Comparison of ENCODE assay signal across 25 cellular contexts in the genomic region with DNA sequence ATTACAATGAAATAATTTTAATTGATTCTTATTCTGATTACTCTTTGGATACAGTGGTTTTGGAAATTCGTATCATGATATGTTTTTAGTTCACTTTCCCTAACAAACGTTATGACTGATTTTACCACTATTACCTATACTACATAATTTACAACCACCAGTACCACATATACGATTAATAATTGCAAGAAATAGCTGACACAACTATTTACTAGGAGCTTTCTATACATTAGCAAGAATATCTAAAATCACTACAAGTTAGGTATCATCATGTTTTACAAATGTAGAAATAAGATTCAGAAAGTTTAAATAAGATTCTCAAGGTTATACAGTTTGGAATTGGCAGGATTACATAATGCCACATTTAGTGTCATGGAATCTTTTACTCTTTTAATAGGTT.
A peak's percentile ranks its signal among the peaks of the same experiment; 100 is the strongest.
DNase-seq lines count a peak whose midpoint lies in the region; ATAC-seq, FAIRE-seq and TF ChIP-seq lines count a peak whose summit lies in the region.
"Had no signal": no experiment of that assay in that cellular context is flagged by ENCODE, and none has a peak within 500 bp of the region (broad histone marks: within the 10 kb centered on the region; RNA-seq: fewer than 3 reads in every experiment).

No MANE protein-coding gene starts in this region.

- H2AFZ ChIP-seq in K562 (ENCODE audit: low read depth, low read length) = no peak overlapping the region

- H3K27me3 ChIP-seq in K562 (ENCODE audit: control insufficient read depth in 2 of 2, insufficient read depth in 2 of 2, low read length in 2 of 2) = no peaks in the 10 kb centered on the region
- H3K27me3 ChIP-seq: BLaER1 treated with 17β-estradiol and CSF1 and Interleukin-3, amounts not matched to agents 10 nM and 100 nM had no signal

- no peak overlapping the region for H3K4me3 Mint-ChIP-seq in activated CD8-positive, alpha-beta T cell treated with anti-CD3 and anti-CD28 coated beads for 36 hours
- H3K4me3 Mint-ChIP-seq: B cell; CD4-positive, alpha-beta T cell; CD8-positive, alpha-beta T cell had no signal

- DNase-seq in A549 (ENCODE audit: low read depth in 1 of 2, low spot score in 1 of 2) (no peak), D721Med (ENCODE audit: insufficient read length, low spot score) (no peak), K562 (ENCODE audit: extremely low read depth in 1 of 4, low spot score in 3 of 4) (no peak), substantia nigra (lab: John Stamatoyannopoulos, UW) (no peak)
- no peak for DNase-seq in activated CD8-positive, alpha-beta T cell treated with anti-CD3 and anti-CD28 coated beads for 36 hours
- DNase-seq: 8988T; AML-193; Caco-2; Calu3; CD4-positive, alpha-beta T cell; CD8-positive, alpha-beta T cell; DMS 273 treated with DMSO at 0.1 percent for 48 hours; DMS153; DMS53; DMS79; DND-41; EL; GDM1 had no signal

- H3K27ac Mint-ChIP-seq in activated CD8-positive, alpha-beta T cell treated with anti-CD3 and anti-CD28 coated beads for 36 hours = no peak overlapping the region
- H3K27ac Mint-ChIP-seq: B cell; CD4-positive, alpha-beta T cell; CD8-positive, alpha-beta T cell had no signal

- no peaks in the 10 kb centered on the region for H3K79me2 ChIP-seq in K562 (ENCODE audit: control insufficient read depth, insufficient read depth, low read length)

- CTCF ChIA-PET in A549 (lab: Yijun Ruan, JAX) (no interaction called here), K562 (lab: Yijun Ruan, JAX; ENCODE audit: low intra/inter-chr PET ratio) (no interaction called here)
- CTCF ChIA-PET in activated CD8-positive, alpha-beta T cell treated with anti-CD3 and anti-CD28 coated beads for 36 hours (lab: Charles Lee) = no interaction called here

- TF ChIP-seq CTCF in A549 (IDR thresholded peaks at IDR 0.05) (no peak), D721Med (IDR thresholded peaks at IDR 0.05; ENCODE audit: insufficient read depth, missing control alignments) (no peak), K562 (IDR thresholded peaks at IDR 0.05 in 2 of 3, conservative IDR thresholded peaks at IDR 0.05 in 1 of 3; ENCODE audit: insufficient read depth in 2 of 3, low read depth in 1 of 3, low read length in 3 of 3) (no peak)
- no peak for TF ChIP-seq CTCF in activated CD8-positive, alpha-beta T cell treated with anti-CD3 and anti-CD28 coated beads for 36 hours (IDR thresholded peaks at IDR 0.05)

- no peaks in the 10 kb centered on the region for H4K20me1 ChIP-seq in K562 (replicated peaks; ENCODE audit: control insufficient read depth, insufficient read depth, low read length)
- H4K20me1 ChIP-seq: BLaER1 treated with 17β-estradiol and CSF1 and Interleukin-3, amounts not matched to agents 10 nM and 100 nM had no signal

- TF ChIP-seq RAD21 in A549 (conservative IDR thresholded peaks at IDR 0.05 in 1 of 2, IDR thresholded peaks at IDR 0.05 in 1 of 2) (no peak), K562 (CRISPR knock-in tag; conservative IDR thresholded peaks at IDR 0.05 in 1 of 2, IDR thresholded peaks at IDR 0.05 in 1 of 2) (no peak)

- H3K27ac ChIP-seq in A549 (no peak overlapping the region), K562 (ENCODE audit: extremely low read depth, low read depth, low read length) (no peak overlapping the region), substantia nigra (ENCODE audit: low read depth, low read length, poor library complexity, severe bottlenecking) (no peak overlapping the region)
- H3K27ac ChIP-seq: BLaER1 treated with 17β-estradiol and CSF1 and Interleukin-3, amounts not matched to agents 10 nM and 100 nM; C4-2B had no signal

- H3K4me3 ChIP-seq in A549 = no peak overlapping the region
- no peak overlapping the region for H3K4me3 ChIP-seq in K562
- H3K4me3 ChIP-seq: BLaER1 treated with 17β-estradiol and CSF1 and Interleukin-3, amounts not matched to agents 10 nM and 100 nM; GM12878 had no signal

- H3K9me3 ChIP-seq in A549 (no peaks in the 10 kb centered on the region), K562 (replicated peaks; ENCODE audit: control insufficient read depth, insufficient read depth, low read depth, low read length) (no peaks in the 10 kb centered on the region)

- TF ChIP-seq POLR2A in A549 (IDR thresholded peaks at IDR 0.05; ENCODE audit: low read length) (no peak), K562 (conservative IDR thresholded peaks at IDR 0.05) (no peak)

- TF ChIP-seq EP300 in A549 (IDR thresholded peaks at IDR 0.05) = no peak
- TF ChIP-seq EP300 in K562 (IDR thresholded peaks at IDR 0.05; ENCODE audit: low read length) = no peak

- ATAC-seq in A549 = no peak
- ATAC-seq in K562 = no peak
- no peak for ATAC-seq in activated CD8-positive, alpha-beta T cell treated with anti-CD3 and anti-CD28 coated beads for 36 hours
- ATAC-seq: CD8-positive, alpha-beta T cell; GM12878 had no signal

- H3K4me2 ChIP-seq in A549 (no peak overlapping the region), K562 (ENCODE audit: insufficient read depth, low read length) (no peak overlapping the region)
- H3K4me2 ChIP-seq: BLaER1 treated with 17β-estradiol and CSF1 and Interleukin-3, amounts not matched to agents 10 nM and 100 nM had no signal

- H3K36me3 Mint-ChIP-seq in activated CD8-positive, alpha-beta T cell treated with anti-CD3 and anti-CD28 coated beads for 36 hours (ENCODE audit: low read depth) = no peaks in the 10 kb centered on the region
- H3K36me3 Mint-ChIP-seq: CD8-positive, alpha-beta T cell had no signal

- H3K4me1 ChIP-seq in A549 = no peaks in the 10 kb centered on the region
- H3K4me1 ChIP-seq in K562 (replicated peaks in 1 of 2; ENCODE audit: control insufficient read depth in 2 of 2, insufficient read depth in 2 of 2, low read length in 2 of 2) = no peaks in the 10 kb centered on the region
- H3K4me1 ChIP-seq: BLaER1 treated with 17β-estradiol and CSF1 and Interleukin-3, amounts not matched to agents 10 nM and 100 nM; Caco-2 had no signal

- BruUV-seq in K562 (replicated peaks; lab: Mats Ljungman, UMichigan) = no TSS peak

- H3K36me3 ChIP-seq in K562 (ENCODE audit: control insufficient read depth, insufficient read depth, low read length) = no peaks in the 10 kb centered on the region
- H3K36me3 ChIP-seq: BLaER1 treated with 17β-estradiol and CSF1 and Interleukin-3, amounts not matched to agents 10 nM and 100 nM had no signal

- POLR2A ChIA-PET in A549 (lab: Yijun Ruan, JAX) = no interaction called here
- POLR2A ChIA-PET in K562 (lab: Yijun Ruan, JAX) = no interaction called here
- POLR2A ChIA-PET in activated CD8-positive, alpha-beta T cell treated with anti-CD3 and anti-CD28 coated beads for 36 hours (lab: Charles Lee) = no interaction called here

- no peak overlapping the region for H3K9ac ChIP-seq in K562 (ENCODE audit: insufficient read depth in 1 of 2, low read depth in 2 of 2, low read length in 2 of 2)
- H3K9ac ChIP-seq: BLaER1 treated with 17β-estradiol and CSF1 and Interleukin-3, amounts not matched to agents 10 nM and 100 nM had no signal

- no peaks in the 10 kb centered on the region for H3K4me1 Mint-ChIP-seq in activated CD8-positive, alpha-beta T cell treated with anti-CD3 and anti-CD28 coated beads for 36 hours (ENCODE audit: low read depth)
- H3K4me1 Mint-ChIP-seq: B cell had no signal

- WGBS in A549 (ENCODE audit: missing lambda C conversion rate) = 2% methylated on average over 3 of the region's 3 CpGs
- 3% methylated on average over 3 of the region's 3 CpGs for WGBS in K562 (ENCODE audit: insufficient coverage, low coverage, missing lambda C conversion rate)

- no peaks in the 10 kb centered on the region for H3K27me3 Mint-ChIP-seq in activated CD8-positive, alpha-beta T cell treated with anti-CD3 and anti-CD28 coated beads for 36 hours
- H3K27me3 Mint-ChIP-seq: B cell; CD4-positive, alpha-beta T cell had no signal

- no peak for FAIRE-seq in A549 (lab: Jason Lieb, UNC)
- peak; percentile 61 for FAIRE-seq in D721Med (lab: Jason Lieb, UNC)
- FAIRE-seq in K562 (lab: Jason Lieb, UNC) = no peak
- FAIRE-seq: A204.1, GM12878, GM12892, GM18507 had no signal

- intact Hi-C loops in K562 (cut with micrococcal nuclease) = no loop called here
- intact Hi-C loops in activated CD8-positive, alpha-beta T cell treated with anti-CD3 and anti-CD28 coated beads for 36 hours (cut with micrococcal nuclease) = no loop called here

- in situ Hi-C loops in K562 (cut with MboI) = no loop called here

- no peaks in the 10 kb centered on the region for H3K9me1 ChIP-seq in K562 (ENCODE audit: control insufficient read depth, insufficient read depth, low read length)

- H3K9me3 Mint-ChIP-seq in activated CD8-positive, alpha-beta T cell treated with anti-CD3 and anti-CD28 coated beads for 36 hours = peaks cover 2% of the 10 kb centered on the region

TF ChIP-seq in A549, 52 proteins besides CTCF, POLR2A, EP300 and RAD21:
- TF ChIP-seq TFCP2L1 (CRISPR knock-in tag; IDR thresholded peaks at IDR 0.05) (no peak), RNF2 (IDR thresholded peaks at IDR 0.05; ENCODE audit: borderline replicate concordance, low read depth) (no peak), NR3C1 (IDR thresholded peaks at IDR 0.05) (no peak), PHF8 (IDR thresholded peaks at IDR 0.05; ENCODE audit: borderline replicate concordance, low read depth) (no peak), MAFK (IDR thresholded peaks at IDR 0.05; ENCODE audit: partially characterized antibody) (peak; percentile 29), CBX8 (IDR thresholded peaks at IDR 0.05) (no peak), ZNF302 (CRISPR knock-in tag; IDR thresholded peaks at IDR 0.05) (no peak)

TF ChIP-seq in K562, 482 proteins besides CTCF, POLR2A, EP300 and RAD21 (continues in another document):
- TF ChIP-seq POLR2AphosphoS2 (IDR thresholded peaks at IDR 0.05; ENCODE audit: low read length) = no peak
- TF ChIP-seq, protein P1, sequence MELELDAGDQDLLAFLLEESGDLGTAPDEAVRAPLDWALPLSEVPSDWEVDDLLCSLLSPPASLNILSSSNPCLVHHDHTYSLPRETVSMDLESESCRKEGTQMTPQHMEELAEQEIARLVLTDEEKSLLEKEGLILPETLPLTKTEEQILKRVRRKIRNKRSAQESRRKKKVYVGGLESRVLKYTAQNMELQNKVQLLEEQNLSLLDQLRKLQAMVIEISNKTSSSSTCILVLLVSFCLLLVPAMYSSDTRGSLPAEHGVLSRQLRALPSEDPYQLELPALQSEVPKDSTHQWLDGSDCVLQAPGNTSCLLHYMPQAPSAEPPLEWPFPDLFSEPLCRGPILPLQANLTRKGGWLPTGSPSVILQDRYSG (tag; conservative IDR thresholded peaks at IDR 0.05; ENCODE audit: low read depth) = no peak
- TF ChIP-seq MAFG (tag; conservative IDR thresholded peaks at IDR 0.05) = peak; percentile 35; the same call in 1 of the 2 replicates
- no peak for TF ChIP-seq CCNT2 (IDR thresholded peaks at IDR 0.05; ENCODE audit: borderline replicate concordance, extremely low read depth, insufficient read length, low read depth, low read length)
- no peak for TF ChIP-seq ZNF77 (CRISPR knock-in tag; IDR thresholded peaks at IDR 0.05)
- TF ChIP-seq HDAC6 (IDR thresholded peaks at IDR 0.05; ENCODE audit: low read depth, low read length) = no peak
- TF ChIP-seq PCBP1 (IDR thresholded peaks at IDR 0.05; ENCODE audit: low read depth, low read length, poor library complexity, severe bottlenecking) = no peak
